ENCODE assay signal across 8 cellular contexts in genomic region chr13:107866007-107866665, GRCh38.
DNase-seq lines count a peak whose midpoint lies in the region; ATAC-seq and TF ChIP-seq lines count a peak whose summit lies in the region.

No MANE protein-coding gene starts in this region.

- H3K36me3 Mint-ChIP-seq in CD4-positive, alpha-beta T cell (ENCODE audit: low read depth), result no peaks in the 10 kb centered on the region

- H3K27me3 ChIP-seq in GM23248 (replicated peaks; ENCODE audit: insufficient read depth), result no peaks in the 10 kb centered on the region
- H3K27me3 ChIP-seq in osteoblast (ENCODE audit: insufficient read depth, low read length), result peaks cover 3% of the 10 kb centered on the region
- H3K27me3 ChIP-seq in CD4-positive, alpha-beta T cell (ENCODE audit: control insufficient read depth, insufficient read depth, low read length), result peaks cover 51% of the 10 kb centered on the region
- peaks cover 0 to 10% of the 10 kb centered on the region in 2 donors for H3K27me3 ChIP-seq in uterus

- H3K9me3 Mint-ChIP-seq in CD4-positive, alpha-beta T cell, result peaks cover 4% of the 10 kb centered on the region

- CTCF ChIA-PET in CD4-positive, alpha-beta T cell (lab: Charles Lee), result no interaction called here

- H2AFZ ChIP-seq in GM23248 (peak overlapping the region; percentile 91), osteoblast (ENCODE audit: low read length) (peak overlapping the region; percentile 93)

- peaks cover 19% of the 10 kb centered on the region for H3K4me1 ChIP-seq in GM23248 (ENCODE audit: insufficient read depth)
- H3K4me1 ChIP-seq in osteoblast (ENCODE audit: insufficient read depth, low read length), result no peaks in the 10 kb centered on the region
- H3K4me1 ChIP-seq in uterus, result peaks cover 0 to 10% of the 10 kb centered on the region in 2 donors

- peak overlapping the region; percentile 83 for H3K9ac ChIP-seq in GM23248

- in situ Hi-C loops in GM23248 (cut with MboI), result loop anchor here (5.0 to 25.0 kb wide), 2 partner anchors 204 to 494 kb away; no protein-coding TSS in a partner anchor

- H3K4me2 ChIP-seq in GM23248 (ENCODE audit: unreplicated experiment) (peak overlapping the region; percentile 96), osteoblast (ENCODE audit: insufficient read depth, low read length) (peak overlapping the region; percentile 86)

- no peak for ATAC-seq in GM21786 (IDR thresholded peaks at IDR 0.05; ENCODE audit: unreplicated experiment)
- no peak for ATAC-seq in CD4-positive, alpha-beta T cell (ENCODE audit: poor library complexity)

- POLR2A ChIA-PET in CD4-positive, alpha-beta T cell (lab: Charles Lee), result no interaction called here

- peak; percentile 68 for DNase-seq in GM23248
- DNase-seq in NCI-H774 (lab: John Stamatoyannopoulos, UW), result peak; percentile 84
- DNase-seq in epithelial cell of proximal tubule (ENCODE audit: low read depth), result no peak
- peak; percentile 93 for DNase-seq in osteoblast (ENCODE audit: insufficient read length, low spot score, missing footprints)
- DNase-seq in NAMALWA (ENCODE audit: low spot score), result no peak
- no peak for DNase-seq in CD4-positive, alpha-beta T cell
- DNase-seq in uterus, result no peak

- 1 to 5% methylated on average over 25 to 42 of the region's 51 CpGs for WGBS in GM23248 (ENCODE audit: low coverage in 1 of 2, low lambda C conversion rate in 2 of 2, missing lambda C conversion rate in 2 of 2), 2 experiments

- no peaks in the 10 kb centered on the region for H3F3A ChIP-seq in GM23248 (ENCODE audit: insufficient read depth)

- H3K4me3 ChIP-seq in GM23248 (peak overlapping the region; percentile 98), epithelial cell of proximal tubule (ENCODE audit: low read depth, low read length) (peak overlapping the region; percentile 68), osteoblast (ENCODE audit: insufficient read depth, low read length) (peak overlapping the region; percentile 81), uterus (peak overlapping the region in 1 of 2 donors; percentile 3)

- no peaks in the 10 kb centered on the region for H3K9me2 ChIP-seq in GM23248 (ENCODE audit: insufficient read depth)

- no peaks in the 10 kb centered on the region for H3K9me3 ChIP-seq in GM23248 (ENCODE audit: low read depth)
- no peaks in the 10 kb centered on the region for H3K9me3 ChIP-seq in osteoblast (ENCODE audit: low read depth, low read length)
- no peaks in the 10 kb centered on the region for H3K9me3 ChIP-seq in CD4-positive, alpha-beta T cell (ENCODE audit: control insufficient read depth, low read length)
- H3K9me3 ChIP-seq in uterus, result no peaks in the 10 kb centered on the region

- TF ChIP-seq POLR2A in uterus (IDR thresholded peaks at IDR 0.05), result no peak

- no peak overlapping the region for H3K27ac Mint-ChIP-seq in CD4-positive, alpha-beta T cell

- no peaks in the 10 kb centered on the region for H3K4me1 Mint-ChIP-seq in CD4-positive, alpha-beta T cell (ENCODE audit: low read depth)

- peaks cover 58% of the 10 kb centered on the region for H3K27me3 Mint-ChIP-seq in CD4-positive, alpha-beta T cell

- intact Hi-C loops in CD4-positive, alpha-beta T cell (cut with DNase I, micrococcal nuclease), result no loop called here
- intact Hi-C loops in uterus (cut with DNase I; ENCODE audit: low total_unique reads), result no loop called here

- no peak for TF ChIP-seq CTCF in epithelial cell of proximal tubule (conservative IDR thresholded peaks at IDR 0.05; ENCODE audit: low read depth, low read length)
- no peak for TF ChIP-seq CTCF in osteoblast (IDR thresholded peaks at IDR 0.05; ENCODE audit: extremely low read depth, low read depth, low read length)
- no peak for TF ChIP-seq CTCF in CD4-positive, alpha-beta T cell (IDR thresholded peaks at IDR 0.05)
- TF ChIP-seq CTCF in uterus (IDR thresholded peaks at IDR 0.05), result no peak

- H3K36me3 ChIP-seq in GM23248 (ENCODE audit: low read depth), result no peaks in the 10 kb centered on the region
- H3K36me3 ChIP-seq in osteoblast (ENCODE audit: insufficient read depth, low read length), result no peaks in the 10 kb centered on the region
- H3K36me3 ChIP-seq in uterus, result no peaks in the 10 kb centered on the region

- H3K4me3 Mint-ChIP-seq in CD4-positive, alpha-beta T cell, result no peak overlapping the region

- H4K20me1 ChIP-seq in GM23248 (ENCODE audit: insufficient read depth) (peaks cover 10% of the 10 kb centered on the region; the same call in 1 of the 2 replicates), osteoblast (ENCODE audit: insufficient read depth, low read length) (peaks cover 19% of the 10 kb centered on the region)

- H3K27ac ChIP-seq in GM23248 (peak overlapping the region; percentile 74), osteoblast (ENCODE audit: low read depth, low read length) (no peak overlapping the region), uterus (no peak overlapping the region)
- no peak overlapping the region for H3K27ac ChIP-seq in CD4-positive, alpha-beta T cell (ENCODE audit: low read depth, low read length)

- H3K79me2 ChIP-seq in GM23248 (ENCODE audit: insufficient read depth), result peaks cover 46% of the 10 kb centered on the region
- peaks cover 31% of the 10 kb centered on the region for H3K79me2 ChIP-seq in osteoblast (ENCODE audit: insufficient read depth, low read length)

Comparison
In these comparisons a context has a peak if more than half of its experiments do, and no peak if none do; other contexts are left out.
1. DNase-seq: peak in GM23248 (single experiment), NCI-H774 (single experiment) and osteoblast (single experiment); none in epithelial cell of proximal tubule (single experiment), NAMALWA (single experiment), CD4-positive, alpha-beta T cell (0 of 10) and uterus (0 of 2).